32 cellular contexts compared by ENCODE assay signal in genomic region chr22:47139790-47140119, GRCh38.
"Had no signal": no experiment of that assay in that cellular context is flagged by ENCODE, and none has a peak within 500 bp of the region (broad histone marks: within the 10 kb centered on the region; RNA-seq: fewer than 3 reads in every experiment).

No MANE protein-coding gene starts in this region.

- H3K4me1 Mint-ChIP-seq: activated CD4-positive, alpha-beta memory T cell treated with anti-CD3 and anti-CD28 coated beads, Interleukin-2, amount 10 ng/mL, durations not matched to agents 7 days and 5 days; activated CD4-positive, alpha-beta T cell treated with anti-CD3 and anti-CD28 coated beads, Interleukin-2, amount 10 ng/mL, durations not matched to agents 7 days and 5 days; activated naive CD4-positive, alpha-beta T cell treated with anti-CD3 and anti-CD28 coated beads, Interleukin-2, amount 50 U/mL, for 24 hours; activated naive CD8-positive, alpha-beta T cell treated with anti-CD3 and anti-CD28 coated beads, Interleukin-2, amount 50 U/mL, for 24 hours had no signal

- DNase-seq: activated CD4-positive, alpha-beta memory T cell treated with anti-CD3 and anti-CD28 coated beads, Interleukin-2, amount 10 ng/mL, durations not matched to agents 7 days and 5 days; activated CD4-positive, alpha-beta T cell treated with anti-CD3 and anti-CD28 coated beads, Interleukin-2, amount 10 ng/mL, durations not matched to agents 7 days and 5 days; activated CD4-positive, CD25-positive, alpha-beta regulatory T cell treated with anti-CD3 and anti-CD28 coated beads, Interleukin-2, amount 50 U/mL, for 72 hours; activated CD8-positive, alpha-beta memory T cell treated with anti-CD3 and anti-CD28 coated beads, Interleukin-2, amount 50 U/mL, for 48 hours; activated naive CD8-positive, alpha-beta T cell treated with anti-CD3 and anti-CD28 coated beads, Interleukin-2, amount 50 U/mL, for 24 hours; activated T-cell treated with anti-CD3 and anti-CD28 coated beads, Interleukin-2, amount 50 U/mL, for 24 hours; endodermal cell; foreskin keratinocyte; heart right ventricle; kidney glomerular epithelial cell; mesendoderm; occipital lobe; right lobe of liver; small intestine; stimulated activated CD4-positive, alpha-beta T cell treated with anti-CD3 and anti-CD28 coated beads, Interleukin-4, amount 100 ng/mL, for 4 hours; stimulated activated CD8-positive, alpha-beta memory T cell treated with anti-CD3 and anti-CD28 coated beads, Interleukin-4, amount 100 ng/mL, for 48 hours; stimulated activated naive B cell treated with anti-CD40 and anti-IgM and Interleukin-4, amounts not matched to agents 10 μg/mL and 1 μg/mL and 100 μg/mL, for 72 hours; SW 1271; T-helper 9 cell had no signal

- FAIRE-seq: bronchial epithelial cell, small intestine had no signal

- H3K79me2 ChIP-seq: parathyroid adenoma had no signal

- H3K27ac Mint-ChIP-seq: activated CD4-positive, alpha-beta memory T cell treated with anti-CD3 and anti-CD28 coated beads, Interleukin-2, amount 10 ng/mL, durations not matched to agents 7 days and 5 days; activated CD4-positive, alpha-beta T cell treated with anti-CD3 and anti-CD28 coated beads, Interleukin-2, amount 10 ng/mL, durations not matched to agents 7 days and 5 days; activated naive CD4-positive, alpha-beta T cell treated with anti-CD3 and anti-CD28 coated beads, Interleukin-2, amount 50 U/mL, for 24 hours; activated naive CD8-positive, alpha-beta T cell treated with anti-CD3 and anti-CD28 coated beads, Interleukin-2, amount 50 U/mL, for 24 hours; activated T-cell treated with anti-CD3 and anti-CD28 coated beads, Interleukin-2, amount 50 U/mL, for 24 hours; dendritic cell treated with granulocyte-macrophage colony-stimulating factor and Interleukin-4, amounts not matched to agents 40 ng/mL and 50 ng/mL, for 4 days; endodermal cell; natural killer cell treated with Interleukin-12 subunit alpha and Interleukin-12 subunit beta and Interleukin-15 and Interleukin-18, amount 100 ng/mL, for 72 hours; stimulated activated naive B cell treated with anti-CD40 and anti-IgM and Interleukin-4, amounts not matched to agents 10 μg/mL and 1 μg/mL and 100 μg/mL, for 72 hours; T-helper 1 cell treated with Interleukin-12 subunit alpha and Interleukin-12 subunit beta and Interleukin-4 antibody, amounts not matched to agents 30 μg/mL and 1 μg/mL, for 36 hours had no signal

- H2AFZ ChIP-seq: parathyroid adenoma had no signal

- H3K9me3 ChIP-seq: heart right ventricle, left lung, right lobe of liver, suprapubic skin, tibial nerve had no signal

- H3K27ac ChIP-seq: foreskin keratinocyte, heart right ventricle, left lung, parathyroid adenoma, right lobe of liver, suprapubic skin, tibial nerve, WERI-Rb-1 had no signal

- H3K36me3 Mint-ChIP-seq: natural killer cell treated with Interleukin-12 subunit alpha and Interleukin-12 subunit beta and Interleukin-15 and Interleukin-18, amount 100 ng/mL, for 72 hours had no signal

- ATAC-seq: activated naive CD8-positive, alpha-beta T cell treated with anti-CD3 and anti-CD28 coated beads, Interleukin-2, amount 50 U/mL, for 24 hours; esophagus mucosa; foreskin keratinocyte; heart right ventricle; left lung; right lobe of liver; stimulated activated naive B cell treated with anti-CD40 and anti-IgM and Interleukin-4, amounts not matched to agents 10 μg/mL and 1 μg/mL and 100 μg/mL, for 72 hours had no signal

- H3K27me3 Mint-ChIP-seq: activated CD4-positive, alpha-beta memory T cell treated with anti-CD3 and anti-CD28 coated beads, Interleukin-2, amount 10 ng/mL, durations not matched to agents 7 days and 5 days; activated CD4-positive, alpha-beta T cell treated with anti-CD3 and anti-CD28 coated beads, Interleukin-2, amount 10 ng/mL, durations not matched to agents 7 days and 5 days; activated naive CD4-positive, alpha-beta T cell treated with anti-CD3 and anti-CD28 coated beads, Interleukin-2, amount 50 U/mL, for 24 hours; activated naive CD8-positive, alpha-beta T cell treated with anti-CD3 and anti-CD28 coated beads, Interleukin-2, amount 50 U/mL, for 24 hours; activated T-cell treated with anti-CD3 and anti-CD28 coated beads, Interleukin-2, amount 50 U/mL, for 24 hours; central memory CD8-positive, alpha-beta T cell; dendritic cell treated with granulocyte-macrophage colony-stimulating factor and Interleukin-4, amounts not matched to agents 40 ng/mL and 50 ng/mL, for 4 days; natural killer cell treated with Interleukin-12 subunit alpha and Interleukin-12 subunit beta and Interleukin-15 and Interleukin-18, amount 100 ng/mL, for 72 hours; stimulated activated naive B cell treated with anti-CD40 and anti-IgM and Interleukin-4, amounts not matched to agents 10 μg/mL and 1 μg/mL and 100 μg/mL, for 72 hours had no signal

- H3K9me3 Mint-ChIP-seq: activated CD4-positive, alpha-beta memory T cell treated with anti-CD3 and anti-CD28 coated beads, Interleukin-2, amount 10 ng/mL, durations not matched to agents 7 days and 5 days; activated CD4-positive, alpha-beta T cell treated with anti-CD3 and anti-CD28 coated beads, Interleukin-2, amount 10 ng/mL, durations not matched to agents 7 days and 5 days; activated naive CD4-positive, alpha-beta T cell treated with anti-CD3 and anti-CD28 coated beads, Interleukin-2, amount 50 U/mL, for 24 hours; activated naive CD8-positive, alpha-beta T cell treated with anti-CD3 and anti-CD28 coated beads, Interleukin-2, amount 50 U/mL, for 24 hours; activated T-cell treated with anti-CD3 and anti-CD28 coated beads, Interleukin-2, amount 50 U/mL, for 24 hours; central memory CD8-positive, alpha-beta T cell; dendritic cell treated with granulocyte-macrophage colony-stimulating factor and Interleukin-4, amounts not matched to agents 40 ng/mL and 50 ng/mL, for 4 days; endodermal cell; natural killer cell treated with Interleukin-12 subunit alpha and Interleukin-12 subunit beta and Interleukin-15 and Interleukin-18, amount 100 ng/mL, for 72 hours; stimulated activated naive B cell treated with anti-CD40 and anti-IgM and Interleukin-4, amounts not matched to agents 10 μg/mL and 1 μg/mL and 100 μg/mL, for 72 hours; T-helper 1 cell treated with Interleukin-12 subunit alpha and Interleukin-12 subunit beta and Interleukin-4 antibody, amounts not matched to agents 30 μg/mL and 1 μg/mL, for 36 hours had no signal

- H3K4me3 ChIP-seq: heart right ventricle, left lung, lung, right lobe of liver, suprapubic skin, tibial nerve had no signal

- H3K36me3 ChIP-seq: heart right ventricle, right lobe of liver, suprapubic skin, WERI-Rb-1 had no signal

- H3K27me3 ChIP-seq: foreskin keratinocyte, heart right ventricle, left lung, right lobe of liver, suprapubic skin, tibial nerve had no signal

- H3K9ac ChIP-seq: parathyroid adenoma had no signal

- H3K4me3 Mint-ChIP-seq: activated CD4-positive, alpha-beta memory T cell treated with anti-CD3 and anti-CD28 coated beads, Interleukin-2, amount 10 ng/mL, durations not matched to agents 7 days and 5 days; activated CD4-positive, alpha-beta T cell treated with anti-CD3 and anti-CD28 coated beads, Interleukin-2, amount 10 ng/mL, durations not matched to agents 7 days and 5 days; activated naive CD4-positive, alpha-beta T cell treated with anti-CD3 and anti-CD28 coated beads, Interleukin-2, amount 50 U/mL, for 24 hours; activated naive CD8-positive, alpha-beta T cell treated with anti-CD3 and anti-CD28 coated beads, Interleukin-2, amount 50 U/mL, for 24 hours; activated T-cell treated with anti-CD3 and anti-CD28 coated beads, Interleukin-2, amount 50 U/mL, for 24 hours; central memory CD8-positive, alpha-beta T cell; dendritic cell treated with granulocyte-macrophage colony-stimulating factor and Interleukin-4, amounts not matched to agents 40 ng/mL and 50 ng/mL, for 4 days; endodermal cell; natural killer cell treated with Interleukin-12 subunit alpha and Interleukin-12 subunit beta and Interleukin-15 and Interleukin-18, amount 100 ng/mL, for 72 hours; stimulated activated naive B cell treated with anti-CD40 and anti-IgM and Interleukin-4, amounts not matched to agents 10 μg/mL and 1 μg/mL and 100 μg/mL, for 72 hours; T-helper 1 cell treated with Interleukin-12 subunit alpha and Interleukin-12 subunit beta and Interleukin-4 antibody, amounts not matched to agents 30 μg/mL and 1 μg/mL, for 36 hours had no signal
